ENCODE assay signal across 8 cellular contexts in genomic region chr19:55179570-55180484, GRCh38. TPM values are rescaled to one million over a fixed set of nuclear protein-coding genes. Genes with fewer than 3 reads are reported as not detected.
DNase-seq lines count a peak whose midpoint lies in the region; ATAC-seq and TF ChIP-seq lines count a peak whose summit lies in the region.

Gene SYT5 (minus strand): TSS chr19:55180289. CDS start chr19:55179041, 1,248 bp downstream.

- H3K36me3 ChIP-seq in GM06990 (ENCODE audit: control insufficient read depth, insufficient read depth, low read length): no peaks in the 10 kb centered on the region
- peaks cover 6 to 24% of the 10 kb centered on the region in 2 donors for H3K36me3 ChIP-seq in duodenal mucosa (ENCODE audit: control insufficient read depth in 1 of 2, insufficient read depth in 2 of 2, low read length in 2 of 2)
- H3K36me3 ChIP-seq in mucosa of rectum (ENCODE audit: control insufficient read depth in 2 of 2, insufficient read depth in 2 of 2, low read length in 2 of 2): peaks cover 0 to 7% of the 10 kb centered on the region in 2 donors

- peak; percentile 33 for ATAC-seq in stimulated activated naive CD8-positive, alpha-beta T cell treated with anti-CD3 and anti-CD28 coated beads, Interleukin-15, Interleukin-2, amounts not matched to agents 100 U/mL and 50 U/mL, for 24 hours

- H3K9me3 ChIP-seq in duodenal mucosa (ENCODE audit: control insufficient read depth in 1 of 2, low read length in 2 of 2): no peaks in the 10 kb centered on the region
- H3K9me3 ChIP-seq in mucosa of rectum (ENCODE audit: control insufficient read depth in 2 of 2, low read length in 2 of 2): no peaks in the 10 kb centered on the region

- H3K9ac ChIP-seq in duodenal mucosa (ENCODE audit: low read depth in 1 of 2, low read length in 2 of 2): no peak within 1 kb of the TSS
- H3K9ac ChIP-seq in mucosa of rectum (ENCODE audit: low read depth in 1 of 2, low read length in 2 of 2): no peak within 1 kb of the TSS

- in situ Hi-C loops in KBM-7 (cut with MboI; ENCODE audit: low pct_unique_long_range_greater_than_20kb, low sequenced_read_pairs): no loop called here

- no peak within 1 kb of the TSS for H3K27ac ChIP-seq in duodenal mucosa (ENCODE audit: low read depth, low read length)
- no peak within 1 kb of the TSS for H3K27ac ChIP-seq in mucosa of rectum (ENCODE audit: low read depth in 2 of 2, low read length in 2 of 2)

- DNase-seq in GM06990 (ENCODE audit: extremely low read depth, insufficient read length) (peak; percentile 47), KBM-7 (peak; percentile 45), ureter (ENCODE audit: low spot score) (no peak), amniotic stem cell (lab: John Stamatoyannopoulos, UW) (no peak)
- peak; percentile 30 to 52 for DNase-seq in activated CD4-positive, alpha-beta T cell treated with anti-CD3 and anti-CD28 coated beads, Interleukin-2, amount 50 U/mL, for 24 hours (ENCODE audit: low read depth in 1 of 2, low spot score in 1 of 2)
- DNase-seq in stimulated activated naive CD8-positive, alpha-beta T cell treated with anti-CD3 and anti-CD28 coated beads, Interleukin-15, Interleukin-2, amounts not matched to agents 100 U/mL and 50 U/mL, for 24 hours: peak; percentile 78

- H3K27me3 ChIP-seq in GM06990 (replicated peaks; ENCODE audit: control insufficient read depth, insufficient read depth, low read length) (no peaks in the 10 kb centered on the region; the same call in none of the 2 replicates), duodenal mucosa (ENCODE audit: control insufficient read depth in 1 of 2, insufficient read depth in 2 of 2, low read length in 2 of 2) (peaks cover 17 to 40% of the 10 kb centered on the region in 2 donors), mucosa of rectum (ENCODE audit: control insufficient read depth in 2 of 2, insufficient read depth in 2 of 2, low read length in 2 of 2) (peaks cover 27 to 29% of the 10 kb centered on the region in 2 donors)

- H3K4me1 ChIP-seq in duodenal mucosa (ENCODE audit: control insufficient read depth in 1 of 2, insufficient read depth in 2 of 2, low read length in 2 of 2) (peaks cover 5 to 11% of the 10 kb centered on the region in 2 donors), mucosa of rectum (ENCODE audit: control insufficient read depth in 2 of 2, insufficient read depth in 2 of 2, low read length in 2 of 2) (peaks cover 3% of the 10 kb centered on the region in 2 donors)

- H3K4me3 ChIP-seq in GM06990 (replicated peaks; ENCODE audit: low read depth, low read length): peak within 1 kb of the TSS; percentile 35
- peak within 1 kb of the TSS; percentile 54 to 57 for H3K4me3 ChIP-seq in duodenal mucosa (ENCODE audit: low read depth in 1 of 2, low read length in 2 of 2)
- peak within 1 kb of the TSS; percentile 38 to 54 for H3K4me3 ChIP-seq in mucosa of rectum (ENCODE audit: low read length in 2 of 2)

- TF ChIP-seq CTCF in GM06990 (IDR thresholded peaks at IDR 0.05; ENCODE audit: insufficient read depth, low read length, poor library complexity, severe bottlenecking): no peak

RNA-seq across cellular contexts. Expression of gene SYT5, which starts in this region (rescaled TPM):
- not detected for total RNA-seq in ureter

Comparison
In these comparisons a context has a peak if more than half of its experiments do, and no peak if none do; other contexts are left out.
1. DNase-seq: peak in GM06990 (single experiment), KBM-7 (single experiment), activated CD4-positive, alpha-beta T cell treated with anti-CD3 and anti-CD28 coated beads, Interleukin-2, amount 50 U/mL, for 24 hours (2 of 2) and stimulated activated naive CD8-positive, alpha-beta T cell treated with anti-CD3 and anti-CD28 coated beads, Interleukin-15, Interleukin-2, amounts not matched to agents 100 U/mL and 50 U/mL, for 24 hours (single experiment); none in ureter (single experiment) and amniotic stem cell (single experiment).
2. Peak in every context shown above with its lines, with median percentiles within 50 percentile points of each other: H3K4me3 ChIP-seq.